In genomic region chr18:3379685-3380084, GRCh38 we compare ENCODE assay signal across 21 cellular contexts.
"Had no signal": no experiment of that assay in that cellular context is flagged by ENCODE, and none has a peak within 500 bp of the region (broad histone marks: within the 10 kb centered on the region; RNA-seq: fewer than 3 reads in every experiment).

No MANE protein-coding gene starts in this region.

- H3K4me2 ChIP-seq: hepatocyte, neural progenitor cell had no signal

- H3K4me1 ChIP-seq: colonic mucosa, right atrium auricular region, sigmoid colon, suprapubic skin, uterus had no signal

- DNase-seq: colonic mucosa; dermis blood vessel endothelial cell; head of caudate nucleus; left colon; mucosa of descending colon; natural killer cell; nucleus accumbens; ovary; sigmoid colon; small intestine; stimulated activated CD4-positive, alpha-beta T cell treated with anti-CD3 and anti-CD28 coated beads, Interleukin-4, amount 100 ng/mL, for 1 hour; stimulated activated CD8-positive, alpha-beta memory T cell treated with anti-CD3 and anti-CD28 coated beads, Interleukin-4, amount 100 ng/mL, for 48 hours; stimulated activated naive CD8-positive, alpha-beta T cell treated with anti-CD3 and anti-CD28 coated beads, Interleukin-15, Interleukin-2, amounts not matched to agents 100 U/mL and 50 U/mL, for 24 hours; thyroid gland; uterus had no signal

- H3K4me1 Mint-ChIP-seq: natural killer cell; stimulated activated effector memory CD8-positive, alpha-beta T cell treated with anti-CD3 and anti-CD28 coated beads, Interleukin-12 subunit alpha, Interleukin-12 subunit beta, amount 100 ng/mL, for 72 hours had no signal

- H3K27me3 Mint-ChIP-seq: type B pancreatic cell had no signal

- H3K27ac Mint-ChIP-seq: natural killer cell; neural progenitor cell; stimulated activated effector memory CD8-positive, alpha-beta T cell treated with anti-CD3 and anti-CD28 coated beads, Interleukin-12 subunit alpha, Interleukin-12 subunit beta, amount 100 ng/mL, for 72 hours; type B pancreatic cell had no signal

- H3K36me3 Mint-ChIP-seq: natural killer cell, neural progenitor cell, type B pancreatic cell had no signal

- H2AFZ ChIP-seq: hepatocyte, neural progenitor cell had no signal

- H3K27ac ChIP-seq: colonic mucosa, hepatocyte, neural progenitor cell, ovary, right atrium auricular region, sigmoid colon, suprapubic skin, thyroid gland, uterus had no signal

- H3K27me3 ChIP-seq: colonic mucosa, hepatocyte, neural progenitor cell, ovary, right atrium auricular region, sigmoid colon, suprapubic skin, thyroid gland, uterus had no signal

- H3K4me3 ChIP-seq: colonic mucosa, hepatocyte, mucosa of descending colon, neural progenitor cell, ovary, right atrium auricular region, sigmoid colon, suprapubic skin, thyroid gland, uterus had no signal

- H3K9me3 ChIP-seq: colonic mucosa, mucosa of descending colon, ovary, right atrium auricular region, sigmoid colon, suprapubic skin, thyroid gland, uterus had no signal

- H3K36me3 ChIP-seq: colonic mucosa, neural progenitor cell, ovary, right atrium auricular region, sigmoid colon, suprapubic skin, thyroid gland, uterus had no signal

- H3K4me3 Mint-ChIP-seq: natural killer cell; neural progenitor cell; stimulated activated effector memory CD8-positive, alpha-beta T cell treated with anti-CD3 and anti-CD28 coated beads, Interleukin-12 subunit alpha, Interleukin-12 subunit beta, amount 100 ng/mL, for 72 hours; type B pancreatic cell had no signal

- ATAC-seq: left colon, mucosa of descending colon, natural killer cell had no signal

- H3K9me3 Mint-ChIP-seq: natural killer cell; neural progenitor cell; stimulated activated effector memory CD8-positive, alpha-beta T cell treated with anti-CD3 and anti-CD28 coated beads, Interleukin-12 subunit alpha, Interleukin-12 subunit beta, amount 100 ng/mL, for 72 hours; type B pancreatic cell had no signal

- H3K9ac ChIP-seq: neural progenitor cell had no signal

- H3K79me2 ChIP-seq: hepatocyte had no signal
